Comparison of ENCODE assay signal across 11 cellular contexts in genomic region chr2:216216951-216217903, GRCh38.
DNase-seq lines count a peak whose midpoint lies in the region; ATAC-seq and TF ChIP-seq lines count a peak whose summit lies in the region.
"Had no signal": no experiment of that assay in that cellular context is flagged by ENCODE, and none has a peak within 500 bp of the region (broad histone marks: within the 10 kb centered on the region; RNA-seq: fewer than 3 reads in every experiment).

No MANE protein-coding gene starts in this region.

- TF ChIP-seq CTCF in PC-9 (conservative IDR thresholded peaks at IDR 0.05) (no peak), epithelial cell of esophagus (IDR thresholded peaks at IDR 0.05; ENCODE audit: insufficient read depth, low read depth, low read length, missing control alignments) (no peak)

- H3K36me3 Mint-ChIP-seq in activated naive CD4-positive, alpha-beta T cell treated with anti-CD3 and anti-CD28 coated beads, Interleukin-2, amount 50 U/mL, for 24 hours, result peaks cover 5% of the 10 kb centered on the region
- peaks cover 6% of the 10 kb centered on the region for H3K36me3 Mint-ChIP-seq in stimulated activated effector memory CD8-positive, alpha-beta T cell treated with anti-CD3 and anti-CD28 coated beads, Interleukin-12 subunit alpha, Interleukin-12 subunit beta, amount 100 ng/mL, for 72 hours
- H3K36me3 Mint-ChIP-seq in CD8-positive, alpha-beta memory T cell, result peaks cover 0 to 27% (median under 1%) of the 10 kb centered on the region in 3 donors

- peak overlapping the region; percentile 50 for H3K4me2 ChIP-seq in PC-9

- H3F3A ChIP-seq in PC-9 (ENCODE audit: insufficient read depth, low read depth), result peaks cover 32% of the 10 kb centered on the region

- no peaks in the 10 kb centered on the region for H3K9me3 ChIP-seq in PC-9 (ENCODE audit: insufficient read depth, low read depth)
- H3K9me3 ChIP-seq in CD8-positive, alpha-beta memory T cell (ENCODE audit: low read length), result no peaks in the 10 kb centered on the region

- intact Hi-C loops in PC-9 (cut with micrococcal nuclease; ENCODE audit: unreplicated experiment), result loop anchor here (2.0 to 10.0 kb wide), 3 partner anchors 156 to 278 kb away; partner anchors contain the start of genes MARCHF4, RPL37A and SMARCAL1

- CTCF ChIA-PET in PC-9 (lab: Charles Lee), result interaction anchor here (0.6 to 0.7 kb wide), 2 partner anchors 146 to 1356 kb away, joined by 3 read pairs; no protein-coding TSS in a partner anchor
- CTCF ChIA-PET in CD8-positive, alpha-beta memory T cell (lab: Charles Lee), result interaction anchor here (1.8 kb wide), 1 partner anchor 188 kb away, joined by 5 read pairs; no protein-coding TSS in a partner anchor

- no peaks in the 10 kb centered on the region for H3K27me3 ChIP-seq in PC-9 (ENCODE audit: insufficient read depth, low read depth)
- H3K27me3 ChIP-seq in CD8-positive, alpha-beta memory T cell (ENCODE audit: insufficient read depth, low read length, poor library complexity, severe bottlenecking), result no peaks in the 10 kb centered on the region

- no peaks in the 10 kb centered on the region for H3K9me3 Mint-ChIP-seq in activated naive CD4-positive, alpha-beta T cell treated with anti-CD3 and anti-CD28 coated beads, Interleukin-2, amount 50 U/mL, for 24 hours
- H3K9me3 Mint-ChIP-seq in stimulated activated effector memory CD8-positive, alpha-beta T cell treated with anti-CD3 and anti-CD28 coated beads, Interleukin-12 subunit alpha, Interleukin-12 subunit beta, amount 100 ng/mL, for 72 hours, result no peaks in the 10 kb centered on the region
- no peaks in the 10 kb centered on the region for H3K9me3 Mint-ChIP-seq in CD8-positive, alpha-beta memory T cell

- H3K27ac ChIP-seq in PC-9, result peak overlapping the region; percentile 38
- no peak overlapping the region for H3K27ac ChIP-seq in CD8-positive, alpha-beta memory T cell (ENCODE audit: low read depth, low read length)
- H3K27ac ChIP-seq: HL-60 had no signal

- DNase-seq in activated naive CD4-positive, alpha-beta T cell treated with Interleukin-2 at 50 U/mL for 16 hours, result no peak
- DNase-seq in PC-9 (peak; percentile 15 to 61), epithelial cell of esophagus (ENCODE audit: low read depth) (peak; percentile 33), Ammon's horn (ENCODE audit: low spot score) (no peak), mesenteric fat pad (ENCODE audit: low spot score) (no peak)
- DNase-seq in stimulated activated effector memory CD8-positive, alpha-beta T cell treated with anti-CD3 and anti-CD28 coated beads, Interleukin-12 subunit alpha, Interleukin-12 subunit beta, amount 100 ng/mL, for 72 hours (ENCODE audit: low spot score in 2 of 2), result no peak
- DNase-seq in CD8-positive, alpha-beta memory T cell, result no peak
- DNase-seq: activated CD4-positive, CD25-positive, alpha-beta regulatory T cell treated with anti-CD3 and anti-CD28 coated beads, Interleukin-2, amount 50 U/mL, for 72 hours; GDM1 had no signal

- H3K27me3 Mint-ChIP-seq in activated naive CD4-positive, alpha-beta T cell treated with anti-CD3 and anti-CD28 coated beads, Interleukin-2, amount 50 U/mL, for 24 hours, result no peaks in the 10 kb centered on the region
- H3K27me3 Mint-ChIP-seq in CD8-positive, alpha-beta memory T cell, result no peaks in the 10 kb centered on the region

- no peaks in the 10 kb centered on the region for H3K9me2 ChIP-seq in PC-9 (ENCODE audit: insufficient read depth)

- H3K79me2 ChIP-seq in PC-9 (ENCODE audit: low read depth), result no peaks in the 10 kb centered on the region

- peak; percentile 83 for ATAC-seq in stimulated activated effector memory CD8-positive, alpha-beta T cell treated with anti-CD3 and anti-CD28 coated beads, Interleukin-12 subunit alpha, Interleukin-12 subunit beta, amount 100 ng/mL, for 72 hours

- H4K20me1 ChIP-seq in PC-9 (ENCODE audit: insufficient read depth), result no peaks in the 10 kb centered on the region

- POLR2A ChIA-PET in PC-9 (lab: Charles Lee; ENCODE audit: unreplicated experiment), result interaction anchor here (0.5 to 0.7 kb wide), 3 partner anchors 99 to 287 kb away, joined by 3 to 9 read pairs (median 3); no protein-coding TSS in a partner anchor
- POLR2A ChIA-PET in CD8-positive, alpha-beta memory T cell (lab: Charles Lee), result no interaction called here

- peaks cover 60% of the 10 kb centered on the region for H3K4me1 ChIP-seq in PC-9 (replicated peaks; ENCODE audit: insufficient read depth)
- H3K4me1 ChIP-seq in CD8-positive, alpha-beta memory T cell (ENCODE audit: insufficient read depth, low read length), result no peaks in the 10 kb centered on the region

- H3K4me3 ChIP-seq in PC-9, result no peak overlapping the region
- H3K4me3 ChIP-seq in epithelial cell of esophagus (ENCODE audit: low read length), result no peak overlapping the region
- no peak overlapping the region for H3K4me3 ChIP-seq in CD8-positive, alpha-beta memory T cell (ENCODE audit: low read length)

- H3K36me3 ChIP-seq in PC-9 (ENCODE audit: low read depth), result no peaks in the 10 kb centered on the region
- no peaks in the 10 kb centered on the region for H3K36me3 ChIP-seq in CD8-positive, alpha-beta memory T cell (ENCODE audit: insufficient read depth, low read length)

- H3K4me3 Mint-ChIP-seq in activated naive CD4-positive, alpha-beta T cell treated with anti-CD3 and anti-CD28 coated beads, Interleukin-2, amount 50 U/mL, for 24 hours, result peak overlapping the region; percentile 2
- no peak overlapping the region for H3K4me3 Mint-ChIP-seq in stimulated activated effector memory CD8-positive, alpha-beta T cell treated with anti-CD3 and anti-CD28 coated beads, Interleukin-12 subunit alpha, Interleukin-12 subunit beta, amount 100 ng/mL, for 72 hours
- H3K4me3 Mint-ChIP-seq in CD8-positive, alpha-beta memory T cell, result peak overlapping the region in 1 of 7 donors; percentile 27

- no TSS peak for BruUV-seq in PC-9 (replicated peaks; lab: Mats Ljungman, UMichigan)

- H3K27ac Mint-ChIP-seq in activated naive CD4-positive, alpha-beta T cell treated with anti-CD3 and anti-CD28 coated beads, Interleukin-2, amount 50 U/mL, for 24 hours, result no peak overlapping the region
- peak overlapping the region; percentile 68 for H3K27ac Mint-ChIP-seq in stimulated activated effector memory CD8-positive, alpha-beta T cell treated with anti-CD3 and anti-CD28 coated beads, Interleukin-12 subunit alpha, Interleukin-12 subunit beta, amount 100 ng/mL, for 72 hours
- peak overlapping the region in 2 of 8 donors; percentile 25 to 33 for H3K27ac Mint-ChIP-seq in CD8-positive, alpha-beta memory T cell

- no peak overlapping the region for H2AFZ ChIP-seq in PC-9

- H3K4me1 Mint-ChIP-seq in activated naive CD4-positive, alpha-beta T cell treated with anti-CD3 and anti-CD28 coated beads, Interleukin-2, amount 50 U/mL, for 24 hours, result peaks cover 24% of the 10 kb centered on the region
- peaks cover 40% of the 10 kb centered on the region for H3K4me1 Mint-ChIP-seq in stimulated activated effector memory CD8-positive, alpha-beta T cell treated with anti-CD3 and anti-CD28 coated beads, Interleukin-12 subunit alpha, Interleukin-12 subunit beta, amount 100 ng/mL, for 72 hours
- peaks cover 7 to 20% (median 18%) of the 10 kb centered on the region in 3 donors for H3K4me1 Mint-ChIP-seq in CD8-positive, alpha-beta memory T cell

Comparison
In these comparisons a context has a peak if more than half of its experiments do, and no peak if none do; other contexts are left out.
1. DNase-seq: peak in PC-9 (2 of 2) and epithelial cell of esophagus (single experiment); none in activated naive CD4-positive, alpha-beta T cell treated with Interleukin-2 at 50 U/mL for 16 hours (single experiment), stimulated activated effector memory CD8-positive, alpha-beta T cell treated with anti-CD3 and anti-CD28 coated beads, Interleukin-12 subunit alpha, Interleukin-12 subunit beta, amount 100 ng/mL, for 72 hours (0 of 2), CD8-positive, alpha-beta memory T cell (0 of 5), Ammon's horn (single experiment) and mesenteric fat pad (single experiment).